8 cellular contexts compared by ENCODE assay signal in the genomic region with DNA sequence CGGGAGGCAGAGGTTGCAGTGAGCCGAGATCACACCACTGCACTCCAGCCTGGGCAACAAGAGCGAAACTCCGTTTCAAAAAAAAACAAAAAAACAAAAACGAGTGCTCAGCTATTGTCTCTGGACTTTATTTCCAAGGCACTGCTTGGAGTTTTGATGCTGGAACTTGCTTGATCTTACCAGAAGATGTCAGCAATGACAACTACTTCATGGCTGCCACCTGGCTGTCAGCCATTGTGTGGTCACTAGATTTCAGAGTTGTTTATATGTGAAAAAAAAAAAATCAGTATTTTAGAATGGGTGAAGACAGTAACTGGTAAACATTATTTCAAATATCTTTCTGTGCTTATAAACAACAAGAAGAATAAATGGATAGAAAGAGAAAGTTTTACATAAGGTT. TPM values are rescaled to one million over a fixed set of nuclear protein-coding genes. Genes with fewer than 3 reads are reported as not detected.
DNase-seq lines count a peak whose midpoint lies in the region; ATAC-seq and TF ChIP-seq lines count a peak whose summit lies in the region.

No MANE protein-coding gene starts in this region.

- H3K27me3 ChIP-seq in KMS-11 (ENCODE audit: insufficient read depth, low read depth): no peaks in the 10 kb centered on the region

- H3K4me3 ChIP-seq in KMS-11 (IDR thresholded peaks at IDR 0.05; ENCODE audit: insufficient read depth, low read depth, low read length) (no peak overlapping the region), fibroblast of the aortic adventitia (ENCODE audit: low read depth, low read length) (no peak overlapping the region)

- no peaks in the 10 kb centered on the region for H4K20me1 ChIP-seq in KMS-11 (ENCODE audit: insufficient read depth)

- H3K4me2 ChIP-seq in KMS-11: no peak overlapping the region

- H3K79me2 ChIP-seq in KMS-11 (ENCODE audit: insufficient read depth, low read depth): no peaks in the 10 kb centered on the region

- no peak overlapping the region for H2AFZ ChIP-seq in KMS-11 (ENCODE audit: low read depth)

- H3K36me3 ChIP-seq in KMS-11 (ENCODE audit: insufficient read depth): no peaks in the 10 kb centered on the region

- peak; percentile 38 for TF ChIP-seq CTCF in KMS-11 (conservative IDR thresholded peaks at IDR 0.05; ENCODE audit: low read depth, low read length)
- TF ChIP-seq CTCF in fibroblast of the aortic adventitia (IDR thresholded peaks at IDR 0.05; ENCODE audit: insufficient read depth, low read length): no peak

- no peak for ATAC-seq in GM21619 (IDR thresholded peaks at IDR 0.05; ENCODE audit: unreplicated experiment)
- ATAC-seq in HG02840 (IDR thresholded peaks at IDR 0.05; ENCODE audit: low FRiP score, unreplicated experiment): no peak
- ATAC-seq in HG02884 (IDR thresholded peaks at IDR 0.05; ENCODE audit: unreplicated experiment): no peak

- H3K9ac ChIP-seq in KMS-11: no peak overlapping the region

- peaks cover 3% of the 10 kb centered on the region for H3K4me1 ChIP-seq in KMS-11 (ENCODE audit: low read depth, poor library complexity, severe bottlenecking)

- no peak overlapping the region for H3K27ac ChIP-seq in KMS-11

- DNase-seq in NCI-H510A treated with DMSO at 0.1 percent for 48 hours (lab: John Stamatoyannopoulos, UW): peak; percentile 25
- no peak for DNase-seq in NCI-H510A (lab: John Stamatoyannopoulos, UW)
- peak; percentile 6 for DNase-seq in T-helper 22 cell (ENCODE audit: low read depth)
- peak; percentile 22 for DNase-seq in fibroblast of the aortic adventitia (ENCODE audit: low read depth)

RNA-seq across cellular contexts. Expression of gene OR4D1, which starts 26.3 kb away (rescaled TPM):
- not detected in 2 replicates for total RNA-seq in fibroblast of the aortic adventitia (ENCODE audit: low replicate concordance)

RNA-seq across cellular contexts. Expression of gene DYNLL2, which starts 38.7 kb away (rescaled TPM):
- 15.0 and 17.4 TPM in 2 replicates for total RNA-seq in fibroblast of the aortic adventitia (ENCODE audit: low replicate concordance)

RNA-seq across cellular contexts. Expression of gene OR4D2, which starts 44.9 kb away (rescaled TPM):
- not detected in 2 replicates for total RNA-seq in fibroblast of the aortic adventitia (ENCODE audit: low replicate concordance)
